In the genomic region with DNA sequence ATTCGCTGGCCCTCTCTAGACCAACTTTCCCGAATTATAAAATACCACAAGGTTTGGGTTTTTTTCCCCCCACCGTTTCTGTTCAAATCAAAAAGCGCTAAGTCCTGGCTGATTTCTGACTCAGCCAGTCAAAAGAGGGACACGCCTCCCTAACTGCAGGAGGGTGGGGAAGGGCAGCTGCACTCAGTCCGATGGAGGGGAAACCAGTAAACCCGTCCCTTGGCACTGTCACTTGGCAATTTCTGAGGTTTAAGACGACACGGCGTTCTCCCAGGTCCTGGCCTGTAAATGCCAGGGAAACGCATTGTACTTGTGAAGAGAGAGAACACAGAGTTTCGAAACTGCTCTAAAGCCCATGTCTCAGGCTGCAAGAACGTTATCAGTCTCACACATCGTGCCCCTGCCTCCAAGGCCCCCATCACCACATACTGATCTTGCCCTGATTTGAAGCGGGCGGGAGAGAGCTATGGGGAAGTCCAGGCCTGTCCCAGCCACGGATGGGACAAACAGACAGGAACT, we compare ENCODE assay signal across 8 cellular contexts. TPM values are rescaled to one million over a fixed set of nuclear protein-coding genes. Genes with fewer than 3 reads are reported as not detected.
DNase-seq lines count a peak whose midpoint lies in the region; ATAC-seq and TF ChIP-seq lines count a peak whose summit lies in the region.

No MANE protein-coding gene starts in this region.

- H3K27me3 ChIP-seq in ACC112 (ENCODE audit: insufficient read depth, low read length), result no peaks in the 10 kb centered on the region
- H3K27me3 ChIP-seq in colonic mucosa, result no peaks in the 10 kb centered on the region
- no peaks in the 10 kb centered on the region for H3K27me3 ChIP-seq in mucosa of rectum (ENCODE audit: control insufficient read depth in 2 of 2, insufficient read depth in 2 of 2, low read length in 2 of 2)

- H3K27ac ChIP-seq in ACC112 (ENCODE audit: low read depth, low read length), result peak overlapping the region; percentile 99
- H3K27ac ChIP-seq in colonic mucosa, result peak overlapping the region; percentile 49
- peak overlapping the region; percentile 44 to 54 for H3K27ac ChIP-seq in mucosa of rectum (ENCODE audit: low read depth in 2 of 2, low read length in 2 of 2)

- ATAC-seq in HG02759 (IDR thresholded peaks at IDR 0.05; ENCODE audit: unreplicated experiment), result no peak

- H3K4me3 ChIP-seq in ACC112 (ENCODE audit: low read depth, low read length), result peak overlapping the region; percentile 65
- no peak overlapping the region for H3K4me3 ChIP-seq in colonic mucosa
- H3K4me3 ChIP-seq in mucosa of rectum (ENCODE audit: low read length in 2 of 2), result peak overlapping the region in 1 of 2 donors; percentile 34

- peak overlapping the region in 1 of 2 donors; percentile 16 for H3K9ac ChIP-seq in colonic mucosa (ENCODE audit: low read depth in 2 of 2, low read length in 2 of 2)
- peak overlapping the region; percentile 42 to 55 for H3K9ac ChIP-seq in mucosa of rectum (ENCODE audit: low read depth in 1 of 2, low read length in 2 of 2)

- H3K36me3 ChIP-seq in ACC112 (ENCODE audit: insufficient read depth, low read length) (peaks cover 5% of the 10 kb centered on the region; the same call in 1 of the 2 replicates), colonic mucosa (no peaks in the 10 kb centered on the region), mucosa of rectum (ENCODE audit: control insufficient read depth in 2 of 2, insufficient read depth in 2 of 2, low read length in 2 of 2) (no peaks in the 10 kb centered on the region)

- peak overlapping the region; percentile 47 for H2AFZ ChIP-seq in ACC112 (ENCODE audit: low read length, unreplicated experiment)

- H3K9me3 ChIP-seq in colonic mucosa (no peaks in the 10 kb centered on the region), mucosa of rectum (ENCODE audit: control insufficient read depth in 2 of 2, low read length in 2 of 2) (no peaks in the 10 kb centered on the region)

- no peak for TF ChIP-seq CTCF in colonic mucosa (IDR thresholded peaks at IDR 0.05)

- intact Hi-C loops in colonic mucosa (cut with DNase I), result no loop called here

- DNase-seq in HT1080 (ENCODE audit: low read depth) (peak; percentile 87), colonic mucosa (peak; percentile 69), NCI-H1092 (lab: John Stamatoyannopoulos, UW) (no peak), NCI-H82 (lab: John Stamatoyannopoulos, UW) (no peak)
- DNase-seq in activated CD4-positive, CD25-positive, alpha-beta regulatory T cell treated with anti-CD3 and anti-CD28 coated beads, Interleukin-2, amount 50 U/mL, for 72 hours, result no peak

- H3K4me1 ChIP-seq in ACC112 (ENCODE audit: control insufficient read depth, insufficient read depth, low read length, unreplicated experiment) (peaks cover 71% of the 10 kb centered on the region), colonic mucosa (peaks cover 14% of the 10 kb centered on the region), mucosa of rectum (ENCODE audit: control insufficient read depth in 2 of 2, insufficient read depth in 2 of 2, low read length in 2 of 2) (peaks cover 11 to 16% of the 10 kb centered on the region in 2 donors)

- H3K79me2 ChIP-seq in ACC112 (ENCODE audit: control insufficient read depth, insufficient read depth, low read length, unreplicated experiment), result peaks cover 71% of the 10 kb centered on the region

RNA-seq across cellular contexts. Expression of gene ZFHX3, which starts 57.9 kb away (rescaled TPM):
- total RNA-seq in HT1080 (2014; rRNA removed; shearing (Covaris generic)), result 2.7 and 3.0 TPM in 2 replicates
- polyA plus RNA-seq in HT1080 (2015; cell fraction: cytosol; rRNA removed), result 2.6 and 3.8 TPM in 2 replicates
- polyA plus RNA-seq in HT1080 (2015; cell fraction: nucleus; rRNA removed), result 4.8 and 5.6 TPM in 2 replicates
- total RNA-seq in colonic mucosa, result 10 to 100 TPM; 10.5 to 12.8 TPM

Comparison
In these comparisons a context has a peak if more than half of its experiments do, and no peak if none do; other contexts are left out.
1. H3K27ac ChIP-seq: peak in every context shown above with its lines; median percentile 99 in ACC112; 49 in colonic mucosa; 49 in mucosa of rectum.
2. DNase-seq: peak in HT1080 (single experiment) and colonic mucosa (single experiment); none in activated CD4-positive, CD25-positive, alpha-beta regulatory T cell treated with anti-CD3 and anti-CD28 coated beads, Interleukin-2, amount 50 U/mL, for 72 hours (single experiment), NCI-H1092 (single experiment) and NCI-H82 (single experiment).